Comparison of ENCODE assay signal across 14 cellular contexts in genomic region chr7:144238530-144239082, GRCh38. TPM values are rescaled to one million over a fixed set of nuclear protein-coding genes. Genes with fewer than 3 reads are reported as not detected.
DNase-seq lines count a peak whose midpoint lies in the region; ATAC-seq, FAIRE-seq and TF ChIP-seq lines count a peak whose summit lies in the region.
"Not testable (repeated sequence)": the region's sequence is repeated elsewhere in the genome, so short reads cannot be mapped to it uniquely, and the experiment has no call there.
"Had no signal": no experiment of that assay in that cellular context is flagged by ENCODE, and none has a peak within 500 bp of the region (broad histone marks: within the 10 kb centered on the region; RNA-seq: fewer than 3 reads in every experiment).

No MANE protein-coding gene starts in this region.

- not testable (repeated sequence) for H3K4me1 Mint-ChIP-seq in WTC11; endodermal cell; stimulated activated memory B cell treated with anti-CD40 and anti-IgM and Interleukin-4, amounts not matched to agents 10 μg/mL and 1 μg/mL and 100 μg/mL, for 72 hours

- intact Hi-C loops in esophagus muscularis mucosa (cut with DNase I), result not testable (repeated sequence)

- POLR2A ChIA-PET in WTC11 (lab: Charles Lee), result not testable (repeated sequence)

- not testable (repeated sequence) for H3K4me3 ChIP-seq in MM.1S (ENCODE audit: low read length); endodermal cell (ENCODE audit: low read length); esophagus muscularis mucosa

- TF ChIP-seq CTCF in MM.1S (IDR thresholded peaks at IDR 0.05; ENCODE audit: low read length); WTC11 (IDR thresholded peaks at IDR 0.05); endodermal cell (conservative IDR thresholded peaks at IDR 0.05); esophagus muscularis mucosa (IDR thresholded peaks at IDR 0.05): not testable (repeated sequence)

- H3F3A ChIP-seq in MM.1S (ENCODE audit: insufficient read depth, low read length), result not testable (repeated sequence)

- H2AFZ ChIP-seq in MM.1S (ENCODE audit: low read length), result not testable (repeated sequence)

- not testable (repeated sequence) for H3K9me3 Mint-ChIP-seq in WTC11; endodermal cell; stimulated activated memory B cell treated with anti-CD40 and anti-IgM and Interleukin-4, amounts not matched to agents 10 μg/mL and 1 μg/mL and 100 μg/mL, for 72 hours

- CTCF ChIA-PET in WTC11 (lab: Charles Lee), result not testable (repeated sequence)

- not testable (repeated sequence) for H4K20me1 ChIP-seq in MM.1S (ENCODE audit: insufficient read depth, low read length)

- TF ChIP-seq EP300 in esophagus muscularis mucosa (IDR thresholded peaks at IDR 0.05), result not testable (repeated sequence)

- not testable (repeated sequence) for TF ChIP-seq POLR2A in GM12891 (IDR thresholded peaks at IDR 0.05; ENCODE audit: low read depth, low read length); esophagus muscularis mucosa (IDR thresholded peaks at IDR 0.05; ENCODE audit: low read depth)

- H3K4me1 ChIP-seq in MM.1S (ENCODE audit: low read length); endodermal cell (ENCODE audit: control insufficient read depth, insufficient read depth, low read length); esophagus muscularis mucosa: not testable (repeated sequence)

- WGBS in endodermal cell (ENCODE audit: insufficient coverage in 1 of 2, insufficient read length in 1 of 2), 2 experiments, result 89% methylated on average over 1 of the region's 2 CpGs; no CpG with 5 or more reads in 1 of the 2 experiments
- 84% methylated on average over 2 of the region's 2 CpGs for WGBS in esophagus muscularis mucosa

- H3K27me3 ChIP-seq in MM.1S (replicated peaks; ENCODE audit: insufficient read depth, low read length); endodermal cell (ENCODE audit: control insufficient read depth, insufficient read depth, low read length, poor library complexity, severe bottlenecking); esophagus muscularis mucosa: not testable (repeated sequence)

- not testable (repeated sequence) for H3K4me3 Mint-ChIP-seq in WTC11; endodermal cell; stimulated activated memory B cell treated with anti-CD40 and anti-IgM and Interleukin-4, amounts not matched to agents 10 μg/mL and 1 μg/mL and 100 μg/mL, for 72 hours

- not testable (repeated sequence) for H3K36me3 ChIP-seq in MM.1S (replicated peaks; ENCODE audit: insufficient read depth, low read length); endodermal cell (ENCODE audit: control insufficient read depth, insufficient read depth, low read length); esophagus muscularis mucosa

- not testable (repeated sequence) for H3K36me3 Mint-ChIP-seq in WTC11; endodermal cell (ENCODE audit: low read depth); stimulated activated memory B cell treated with anti-CD40 and anti-IgM and Interleukin-4, amounts not matched to agents 10 μg/mL and 1 μg/mL and 100 μg/mL, for 72 hours

- not testable (repeated sequence) for H3K27ac ChIP-seq in MM.1S (ENCODE audit: low read length); endodermal cell (ENCODE audit: low read depth, low read length); esophagus muscularis mucosa (replicated peaks in 1 of 4)

- peak; percentile 92 for ATAC-seq in WTC11
- peak; percentile 29 for ATAC-seq in stimulated activated memory B cell treated with anti-CD40 and anti-IgM and Interleukin-4, amounts not matched to agents 10 μg/mL and 1 μg/mL and 100 μg/mL, for 72 hours

- not testable (repeated sequence) for H3K9me3 ChIP-seq in MM.1S (replicated peaks; ENCODE audit: insufficient read depth, low read length); endodermal cell (ENCODE audit: control insufficient read depth, low read length); esophagus muscularis mucosa

- not testable (repeated sequence) for H3K4me2 ChIP-seq in MM.1S (ENCODE audit: low read depth, low read length)

- H3K79me2 ChIP-seq in MM.1S (ENCODE audit: low read length), result not testable (repeated sequence)

- not testable (repeated sequence) for H3K9ac ChIP-seq in MM.1S (ENCODE audit: low read length); endodermal cell (ENCODE audit: extremely low read depth, low read length, poor library complexity, severe bottlenecking)

- H3K27ac Mint-ChIP-seq in WTC11; endodermal cell; stimulated activated memory B cell treated with anti-CD40 and anti-IgM and Interleukin-4, amounts not matched to agents 10 μg/mL and 1 μg/mL and 100 μg/mL, for 72 hours: not testable (repeated sequence)

- FAIRE-seq in GM12891 (lab: Jason Lieb, UNC), result peak; percentile 51

- DNase-seq in GM12891 (ENCODE audit: insufficient read length, low spot score); WTC11 (ENCODE audit: low spot score): not testable (repeated sequence)
- peak; percentile 7 for DNase-seq in MM.1S
- peak; percentile 53 for DNase-seq in endodermal cell
- DNase-seq in esophagus muscularis mucosa (ENCODE audit: extremely low spot score), result peak; percentile 29
- DNase-seq in islet precursor cell, result peak; percentile 22

- H3K9me2 ChIP-seq in MM.1S (replicated peaks; ENCODE audit: insufficient read depth, low read length), result not testable (repeated sequence)

- H3K27me3 Mint-ChIP-seq in WTC11 (ENCODE audit: low read depth); endodermal cell (ENCODE audit: insufficient read depth); stimulated activated memory B cell treated with anti-CD40 and anti-IgM and Interleukin-4, amounts not matched to agents 10 μg/mL and 1 μg/mL and 100 μg/mL, for 72 hours: not testable (repeated sequence)

RNA-seq across cellular contexts. Expression of gene OR2A42, which starts 0.8 kb away (rescaled TPM):
- polyA plus RNA-seq in GM12891 (2012; ENCODE audit: low read depth, missing spikeins), result 0.10 TPM
- total RNA-seq in WTC11 (2021) (0.20 to 0.37 TPM (median 0.27 TPM) in 3 replicates), endodermal cell (not detected), esophagus muscularis mucosa (under 1 TPM in 2 of 4 donors, not detected in 2; 0.11 to 0.19 TPM)
- polyA plus RNA-seq in endodermal cell (2013, experiment 1 of 2), result not detected
- not detected for polyA plus RNA-seq in endodermal cell (2013, experiment 2 of 2)
- total RNA-seq: CD4-positive, alpha-beta T cell; CD8-positive, alpha-beta memory T cell; G401; H1; H7 had no signal
- polyA plus RNA-seq: A549; CD14-positive monocyte; CD8-positive, alpha-beta memory T cell; H1 had no signal

RNA-seq across cellular contexts. Expression of gene OR2A7, which starts 26.0 kb away (rescaled TPM):
- polyA plus RNA-seq in GM12891 (2012; ENCODE audit: low read depth, missing spikeins), result 0.51 TPM
- total RNA-seq in WTC11 (2021) (6.3 to 9.9 TPM (median 9.4 TPM) in 3 replicates), endodermal cell (1 to 10 TPM; 3.8 to 4.8 TPM), esophagus muscularis mucosa (1 to 10 TPM in 3 of 4 donors, not detected in 1; 1.2 to 2.3 (median 2.1) TPM)
- polyA plus RNA-seq in endodermal cell (2013, experiment 1 of 2), result 0.39 TPM
- not detected for polyA plus RNA-seq in endodermal cell (2013, experiment 2 of 2)
- total RNA-seq: G401 had no signal
- polyA plus RNA-seq: A549, CD14-positive monocyte had no signal

RNA-seq across cellular contexts. Expression of gene CTAGE8, which starts 30.5 kb away (rescaled TPM):
- 0.31 TPM for polyA plus RNA-seq in GM12891 (2012; ENCODE audit: low read depth, missing spikeins)
- 5.6 to 8.4 TPM (median 7.9 TPM) in 3 replicates for total RNA-seq in WTC11 (2021)
- 1 to 10 TPM in 1 of 2 donors, not detected in 1; 8.4 TPM for total RNA-seq in endodermal cell
- polyA plus RNA-seq in endodermal cell (2013, experiment 1 of 2), result 0.39 TPM
- 0.17 TPM for polyA plus RNA-seq in endodermal cell (2013, experiment 2 of 2)
- total RNA-seq in esophagus muscularis mucosa, result 1 to 10 TPM in 1 of 4 donors, under 1 TPM in 2, not detected in 1; 0.42 to 1.5 (median 0.71) TPM
- total RNA-seq: G401, H1, H7 had no signal
- polyA plus RNA-seq: CD14-positive monocyte, H1 had no signal

RNA-seq across cellular contexts. Expression of gene ARHGEF35, which starts 43.0 kb away (rescaled TPM):
- polyA plus RNA-seq in GM12891 (2012; ENCODE audit: low read depth, missing spikeins), result 4.6 TPM
- total RNA-seq in WTC11 (2021) (28.1 to 39.2 TPM (median 37.0 TPM) in 3 replicates), endodermal cell (10 to 100 TPM in 1 of 2 donors, 1 to 10 TPM in 1; 9.5 to 18.4 TPM), esophagus muscularis mucosa (1 to 10 TPM; 1.5 to 4.0 (median 1.8) TPM)
- 2.0 TPM for polyA plus RNA-seq in endodermal cell (2013, experiment 1 of 2)
- 3.0 TPM for polyA plus RNA-seq in endodermal cell (2013, experiment 2 of 2)
- total RNA-seq: G401 had no signal

RNA-seq across cellular contexts. Expression of gene CTAGE4, which starts 55.3 kb away (rescaled TPM):
- polyA plus RNA-seq in GM12891 (2012; ENCODE audit: low read depth, missing spikeins), result 1.7 TPM
- 18.3 to 23.3 TPM (median 20.9 TPM) in 3 replicates for total RNA-seq in WTC11 (2021)
- total RNA-seq in endodermal cell, result 1 to 10 TPM; 6.3 to 8.7 TPM
- 1.00 TPM for polyA plus RNA-seq in endodermal cell (2013, experiment 1 of 2)
- polyA plus RNA-seq in endodermal cell (2013, experiment 2 of 2), result 0.91 TPM
- total RNA-seq in esophagus muscularis mucosa, result 1 to 10 TPM in 1 of 4 donors, under 1 TPM in 2, not detected in 1; 0.71 to 2.5 (median 0.83) TPM
- total RNA-seq: G401 had no signal
- polyA plus RNA-seq: CD14-positive monocyte had no signal
